Comparison of ENCODE assay signal across 1 cellular context in the genomic region with DNA sequence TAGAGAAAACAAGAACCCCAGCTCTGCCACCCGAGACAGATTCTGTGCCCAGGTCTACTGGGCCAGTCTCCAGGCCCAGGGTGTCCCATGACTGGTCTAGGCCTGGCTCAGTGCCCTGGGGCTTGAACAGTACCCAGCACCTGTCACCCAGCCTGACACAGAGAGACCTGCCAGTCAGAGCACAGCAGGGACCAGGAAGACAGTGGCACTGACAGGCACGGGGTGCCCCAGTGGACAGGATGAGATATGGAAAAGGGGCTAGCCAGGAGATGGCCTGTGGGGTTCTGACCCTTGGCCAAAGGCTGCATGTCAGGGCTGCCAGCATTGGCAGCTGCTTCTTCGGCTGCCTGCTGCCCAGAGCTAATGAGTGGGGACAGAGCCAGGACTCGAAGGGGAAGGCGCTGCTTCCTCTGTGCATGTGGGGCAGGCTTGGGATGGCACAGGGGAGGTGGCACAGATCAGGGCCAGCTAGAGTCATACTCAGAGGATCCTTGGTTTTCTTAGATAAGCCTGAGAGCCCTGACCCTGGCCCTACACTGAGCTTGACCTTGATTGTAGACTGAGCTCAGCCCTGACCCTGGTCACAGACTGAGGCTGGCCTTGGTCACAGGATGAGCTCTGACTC.
TF ChIP-seq lines count a peak whose summit lies in the region.

No MANE protein-coding gene starts in this region.

TF ChIP-seq in HepG2, 621 proteins besides CTCF, POLR2A, EP300 and RAD21:
- TF ChIP-seq ATM (IDR thresholded peaks at IDR 0.05; ENCODE audit: borderline replicate concordance) (no peak), ELF4 (CRISPR knock-in tag; IDR thresholded peaks at IDR 0.05; ENCODE audit: borderline replicate concordance) (no peak), NR2F2 (IDR thresholded peaks at IDR 0.05; ENCODE audit: borderline replicate concordance, low read depth) (no peak), SOX13 (IDR thresholded peaks at IDR 0.05) (no peak), SOX13 (CRISPR knock-in tag; conservative IDR thresholded peaks at IDR 0.05 in 1 of 2, IDR thresholded peaks at IDR 0.05 in 1 of 2) (no peak), GABPA (IDR thresholded peaks at IDR 0.05; ENCODE audit: low read depth, low read length) (no peak), GABPA (CRISPR knock-in tag; IDR thresholded peaks at IDR 0.05; ENCODE audit: low read depth) (no peak), ZNF18 (CRISPR knock-in tag; IDR thresholded peaks at IDR 0.05; ENCODE audit: insufficient replicate concordance) (no peak), BATF2 (CRISPR knock-in tag; IDR thresholded peaks at IDR 0.05) (no peak), ZNF331 (CRISPR knock-in tag; IDR thresholded peaks at IDR 0.05) (no peak), RAD51 (IDR thresholded peaks at IDR 0.05; ENCODE audit: borderline replicate concordance) (no peak), ZMYM3 (CRISPR knock-in tag; IDR thresholded peaks at IDR 0.05) (no peak), RFXAP (CRISPR knock-in tag; IDR thresholded peaks at IDR 0.05; ENCODE audit: borderline replicate concordance) (no peak)
- TF ChIP-seq, protein P1, sequence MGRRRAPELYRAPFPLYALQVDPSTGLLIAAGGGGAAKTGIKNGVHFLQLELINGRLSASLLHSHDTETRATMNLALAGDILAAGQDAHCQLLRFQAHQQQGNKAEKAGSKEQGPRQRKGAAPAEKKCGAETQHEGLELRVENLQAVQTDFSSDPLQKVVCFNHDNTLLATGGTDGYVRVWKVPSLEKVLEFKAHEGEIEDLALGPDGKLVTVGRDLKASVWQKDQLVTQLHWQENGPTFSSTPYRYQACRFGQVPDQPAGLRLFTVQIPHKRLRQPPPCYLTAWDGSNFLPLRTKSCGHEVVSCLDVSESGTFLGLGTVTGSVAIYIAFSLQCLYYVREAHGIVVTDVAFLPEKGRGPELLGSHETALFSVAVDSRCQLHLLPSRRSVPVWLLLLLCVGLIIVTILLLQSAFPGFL (CRISPR knock-in tag; IDR thresholded peaks at IDR 0.05), result no peak
- TF ChIP-seq, protein P2, sequence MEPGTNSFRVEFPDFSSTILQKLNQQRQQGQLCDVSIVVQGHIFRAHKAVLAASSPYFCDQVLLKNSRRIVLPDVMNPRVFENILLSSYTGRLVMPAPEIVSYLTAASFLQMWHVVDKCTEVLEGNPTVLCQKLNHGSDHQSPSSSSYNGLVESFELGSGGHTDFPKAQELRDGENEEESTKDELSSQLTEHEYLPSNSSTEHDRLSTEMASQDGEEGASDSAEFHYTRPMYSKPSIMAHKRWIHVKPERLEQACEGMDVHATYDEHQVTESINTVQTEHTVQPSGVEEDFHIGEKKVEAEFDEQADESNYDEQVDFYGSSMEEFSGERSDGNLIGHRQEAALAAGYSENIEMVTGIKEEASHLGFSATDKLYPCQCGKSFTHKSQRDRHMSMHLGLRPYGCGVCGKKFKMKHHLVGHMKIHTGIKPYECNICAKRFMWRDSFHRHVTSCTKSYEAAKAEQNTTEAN (CRISPR knock-in tag; conservative IDR thresholded peaks at IDR 0.05), result no peak
